In the genomic region with DNA sequence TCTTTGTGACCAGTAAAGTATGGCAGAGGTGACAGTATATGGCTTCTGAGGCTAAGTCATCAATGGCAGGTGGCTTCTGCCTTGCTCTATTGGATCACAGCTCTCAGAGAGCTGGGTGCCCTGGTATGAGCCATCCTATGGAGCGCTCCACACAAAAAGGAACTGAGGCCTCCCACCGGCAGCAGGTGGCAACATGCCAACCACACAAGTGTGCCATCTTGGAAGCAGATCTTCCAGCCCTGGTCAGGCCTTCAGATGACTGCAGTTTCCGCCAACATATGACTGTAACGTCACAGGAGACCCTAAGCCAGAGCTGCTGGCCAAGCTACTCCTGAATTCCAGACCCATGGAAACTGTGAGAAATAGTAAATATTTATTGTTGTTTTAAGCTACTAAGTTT, we compare ENCODE assay signal across 24 cellular contexts.
"Had no signal": no experiment of that assay in that cellular context is flagged by ENCODE, and none has a peak within 500 bp of the region (broad histone marks: within the 10 kb centered on the region; RNA-seq: fewer than 3 reads in every experiment).

No MANE protein-coding gene starts in this region.

- ATAC-seq: effector memory CD8-positive, alpha-beta T cell; gastroesophageal sphincter; heart left ventricle; left colon; left lobe of liver; lower lobe of right lung; naive thymus-derived CD4-positive, alpha-beta T cell had no signal

- DNase-seq: colonic mucosa; cortex of kidney; effector CD8-positive, alpha-beta T cell; effector memory CD8-positive, alpha-beta T cell; endodermal cell; foreskin melanocyte; heart left ventricle; hypothalamus; immature natural killer cell; islet precursor cell; kidney; kidney glomerular epithelial cell; left colon; left ventricle myocardium inferior; lower lobe of right lung; mesenchymal stem cell; midbrain; naive thymus-derived CD4-positive, alpha-beta T cell had no signal

- H3K4me3 ChIP-seq: colonic mucosa, esophagus muscularis mucosa, gastroesophageal sphincter, heart left ventricle, hepatocyte, left ventricle myocardium inferior, lower lobe of right lung had no signal

- H3K79me2 ChIP-seq: hepatocyte had no signal

- H3K4me1 ChIP-seq: colonic mucosa, esophagus muscularis mucosa, gastroesophageal sphincter, heart left ventricle, left ventricle myocardium inferior, lower lobe of right lung had no signal

- H3K27ac ChIP-seq: colonic mucosa, epithelial cell of prostate, esophagus muscularis mucosa, gastroesophageal sphincter, heart left ventricle, hepatocyte, left ventricle myocardium inferior, lower lobe of right lung had no signal

- H3K27ac Mint-ChIP-seq: dendritic cell treated with granulocyte-macrophage colony-stimulating factor and Interleukin-4, amounts not matched to agents 40 ng/mL and 50 ng/mL, for 4 days; effector memory CD8-positive, alpha-beta T cell; endodermal cell; immature natural killer cell; naive thymus-derived CD4-positive, alpha-beta T cell had no signal

- H3K27me3 ChIP-seq: colonic mucosa had no signal

- H3K4me1 Mint-ChIP-seq: immature natural killer cell had no signal

- H3K36me3 Mint-ChIP-seq: immature natural killer cell; naive thymus-derived CD4-positive, alpha-beta T cell had no signal

- H3K4me3 Mint-ChIP-seq: dendritic cell treated with granulocyte-macrophage colony-stimulating factor and Interleukin-4, amounts not matched to agents 40 ng/mL and 50 ng/mL, for 4 days; effector memory CD8-positive, alpha-beta T cell; endodermal cell; immature natural killer cell; naive thymus-derived CD4-positive, alpha-beta T cell had no signal

- H3K4me2 ChIP-seq: hepatocyte had no signal

- H3K36me3 ChIP-seq: colonic mucosa, esophagus muscularis mucosa, gastroesophageal sphincter, heart left ventricle, left ventricle myocardium inferior, lower lobe of right lung had no signal

- H3K9me3 Mint-ChIP-seq: dendritic cell treated with granulocyte-macrophage colony-stimulating factor and Interleukin-4, amounts not matched to agents 40 ng/mL and 50 ng/mL, for 4 days; effector memory CD8-positive, alpha-beta T cell; immature natural killer cell had no signal
